In genomic region chr12:1201886-1202285, GRCh38 we compare ENCODE assay signal across 2 cellular contexts.
TF ChIP-seq lines count a peak whose summit lies in the region.

No MANE protein-coding gene starts in this region.

TF ChIP-seq in SK-N-SH, 30 proteins besides CTCF, POLR2A, EP300 and RAD21 (continued from another document):
- TF ChIP-seq ZBTB33 (IDR thresholded peaks at IDR 0.05; ENCODE audit: borderline replicate concordance, low read depth): no peak
- TF ChIP-seq MXI1 (IDR thresholded peaks at IDR 0.05; ENCODE audit: low read depth, low read length): no peak
- TF ChIP-seq USF1 (IDR thresholded peaks at IDR 0.05; ENCODE audit: borderline replicate concordance, low read depth): no peak
- no peak for TF ChIP-seq USF2 (IDR thresholded peaks at IDR 0.05; ENCODE audit: borderline replicate concordance, low read depth, low read length)
- no peak for TF ChIP-seq NFIC (IDR thresholded peaks at IDR 0.05; ENCODE audit: borderline replicate concordance)
- TF ChIP-seq REST (IDR thresholded peaks at IDR 0.05; ENCODE audit: low read depth, low read length): no peak
- no peak for TF ChIP-seq NRF1 (IDR thresholded peaks at IDR 0.05; ENCODE audit: low read depth, low read length)

TF ChIP-seq in SK-N-SH treated with all-trans-retinoic acid at 6 μM for 48 hours, 23 proteins besides CTCF, POLR2A, EP300 and RAD21 (continued from another document):
- TF ChIP-seq, protein P1, sequence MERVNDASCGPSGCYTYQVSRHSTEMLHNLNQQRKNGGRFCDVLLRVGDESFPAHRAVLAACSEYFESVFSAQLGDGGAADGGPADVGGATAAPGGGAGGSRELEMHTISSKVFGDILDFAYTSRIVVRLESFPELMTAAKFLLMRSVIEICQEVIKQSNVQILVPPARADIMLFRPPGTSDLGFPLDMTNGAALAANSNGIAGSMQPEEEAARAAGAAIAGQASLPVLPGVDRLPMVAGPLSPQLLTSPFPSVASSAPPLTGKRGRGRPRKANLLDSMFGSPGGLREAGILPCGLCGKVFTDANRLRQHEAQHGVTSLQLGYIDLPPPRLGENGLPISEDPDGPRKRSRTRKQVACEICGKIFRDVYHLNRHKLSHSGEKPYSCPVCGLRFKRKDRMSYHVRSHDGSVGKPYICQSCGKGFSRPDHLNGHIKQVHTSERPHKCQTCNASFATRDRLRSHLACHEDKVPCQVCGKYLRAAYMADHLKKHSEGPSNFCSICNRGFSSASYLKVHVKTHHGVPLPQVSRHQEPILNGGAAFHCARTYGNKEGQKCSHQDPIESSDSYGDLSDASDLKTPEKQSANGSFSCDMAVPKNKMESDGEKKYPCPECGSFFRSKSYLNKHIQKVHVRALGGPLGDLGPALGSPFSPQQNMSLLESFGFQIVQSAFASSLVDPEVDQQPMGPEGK (CRISPR knock-in tag; IDR thresholded peaks at IDR 0.05; ENCODE audit: borderline replicate concordance): no peak
- no peak for TF ChIP-seq TCF4 (CRISPR knock-in tag; IDR thresholded peaks at IDR 0.05; ENCODE audit: borderline replicate concordance)
- TF ChIP-seq GLIS3 (CRISPR knock-in tag; IDR thresholded peaks at IDR 0.05): no peak
- no peak for TF ChIP-seq POU6F1 (CRISPR knock-in tag; IDR thresholded peaks at IDR 0.05; ENCODE audit: borderline replicate concordance, low read depth)
- TF ChIP-seq ZNF565 (CRISPR knock-in tag; conservative IDR thresholded peaks at IDR 0.05; ENCODE audit: low read depth): no peak
- TF ChIP-seq OSR1 (CRISPR knock-in tag; IDR thresholded peaks at IDR 0.05): no peak
- no peak for TF ChIP-seq PPARA (CRISPR knock-in tag; IDR thresholded peaks at IDR 0.05; ENCODE audit: borderline replicate concordance)
- no peak for TF ChIP-seq ZNF8 (CRISPR knock-in tag; IDR thresholded peaks at IDR 0.05)
